In the genomic region with DNA sequence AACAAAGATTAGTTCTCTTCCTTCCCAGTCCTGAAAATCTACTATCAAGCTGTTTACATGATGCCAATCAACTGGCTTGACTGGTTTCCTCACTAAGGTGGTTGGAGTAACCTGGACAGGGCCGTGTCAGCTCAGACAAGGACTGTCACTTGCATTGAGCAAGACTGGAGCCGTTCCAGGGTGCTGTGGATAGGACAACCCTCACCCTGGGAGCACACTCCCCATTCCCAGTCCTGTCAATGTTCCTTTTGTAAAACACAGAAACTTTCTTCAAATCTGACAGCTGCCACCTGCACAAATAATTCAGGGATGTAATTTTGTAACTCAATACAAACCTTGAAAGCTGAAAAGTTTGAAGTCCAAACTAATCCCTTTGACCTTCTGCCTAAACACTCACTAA, we compare ENCODE assay signal across 18 cellular contexts. TPM values are rescaled to one million over a fixed set of nuclear protein-coding genes. Genes with fewer than 3 reads are reported as not detected.
DNase-seq lines count a peak whose midpoint lies in the region; ATAC-seq and TF ChIP-seq lines count a peak whose summit lies in the region.
"Had no signal": no experiment of that assay in that cellular context is flagged by ENCODE, and none has a peak within 500 bp of the region (broad histone marks: within the 10 kb centered on the region; RNA-seq: fewer than 3 reads in every experiment).

No MANE protein-coding gene starts in this region.

- no peak for TF ChIP-seq EP300 in suprapubic skin (IDR thresholded peaks at IDR 0.05)

- H3K36me3 ChIP-seq in left lung, result no peaks in the 10 kb centered on the region
- no peaks in the 10 kb centered on the region for H3K36me3 ChIP-seq in suprapubic skin
- H3K36me3 ChIP-seq in osteoblast (ENCODE audit: insufficient read depth, low read length), result no peaks in the 10 kb centered on the region
- H3K36me3 ChIP-seq: SJSA1 had no signal

- intact Hi-C loops in left lung (cut with DNase I), result no loop called here

- DNase-seq in DMS 273 (lab: John Stamatoyannopoulos, UW; ENCODE audit: unreplicated experiment) (peak; percentile 8), DMS 273 treated with DMSO at 0.1 percent for 48 hours (lab: John Stamatoyannopoulos, UW) (no peak), left lung (peak in 1 of 2 donors; percentile 43), suprapubic skin (ENCODE audit: low spot score in 2 of 2) (peak; percentile 78 to 85), osteoblast (ENCODE audit: insufficient read length, low spot score, missing footprints) (no peak), T-helper 9 cell (no peak), NOMO-1 treated with dmso at 0.1 percent for 144 hours (lab: John Stamatoyannopoulos, UW; ENCODE audit: unreplicated experiment) (no peak)
- DNase-seq: activated CD8-positive, alpha-beta memory T cell treated with anti-CD3 and anti-CD28 coated beads for 24 hours; activated gamma-delta T cell; CD4-positive, alpha-beta memory T cell; naive B cell; NCI-H1930; retina; stimulated activated naive CD4-positive, alpha-beta T cell had no signal

- H3K9me3 ChIP-seq in left lung (no peaks in the 10 kb centered on the region), suprapubic skin (no peaks in the 10 kb centered on the region), osteoblast (ENCODE audit: low read depth, low read length) (no peaks in the 10 kb centered on the region)
- H3K9me3 ChIP-seq: SJSA1 had no signal

- H3K4me1 ChIP-seq in left lung, result peaks cover 5 to 31% of the 10 kb centered on the region in 2 donors
- H3K4me1 ChIP-seq in suprapubic skin, result peaks cover 67% of the 10 kb centered on the region
- peaks cover 11% of the 10 kb centered on the region for H3K4me1 ChIP-seq in osteoblast (ENCODE audit: insufficient read depth, low read length)

- peaks cover 57% of the 10 kb centered on the region for H4K20me1 ChIP-seq in osteoblast (ENCODE audit: insufficient read depth, low read length)

- ATAC-seq in left lung, result peak; percentile 77

- H3K79me2 ChIP-seq in osteoblast (ENCODE audit: insufficient read depth, low read length), result peaks cover 99% of the 10 kb centered on the region

- TF ChIP-seq POLR2A in suprapubic skin (IDR thresholded peaks at IDR 0.05), result no peak

- H3K27me3 ChIP-seq in left lung (no peaks in the 10 kb centered on the region), suprapubic skin (no peaks in the 10 kb centered on the region), osteoblast (ENCODE audit: insufficient read depth, low read length) (no peaks in the 10 kb centered on the region)
- H3K27me3 ChIP-seq: SJSA1 had no signal

- no peak overlapping the region for H2AFZ ChIP-seq in osteoblast (ENCODE audit: low read length)

- no peak for TF ChIP-seq CTCF in left lung (IDR thresholded peaks at IDR 0.05)
- no peak for TF ChIP-seq CTCF in suprapubic skin (IDR thresholded peaks at IDR 0.05)
- no peak for TF ChIP-seq CTCF in osteoblast (IDR thresholded peaks at IDR 0.05; ENCODE audit: extremely low read depth, low read depth, low read length)

- no peak overlapping the region for H3K4me3 ChIP-seq in left lung
- no peak overlapping the region for H3K4me3 ChIP-seq in suprapubic skin
- no peak overlapping the region for H3K4me3 ChIP-seq in osteoblast (ENCODE audit: insufficient read depth, low read length)
- H3K4me3 ChIP-seq: SJSA1 had no signal

- no peak overlapping the region for H3K4me2 ChIP-seq in osteoblast (ENCODE audit: insufficient read depth, low read length)

- WGBS in suprapubic skin, result 12% methylated on average over 2 of the region's 2 CpGs

- H3K27ac ChIP-seq in cingulate gyrus (ENCODE audit: low read depth, low read length), result peak overlapping the region; percentile 11
- H3K27ac ChIP-seq in left lung, result no peak overlapping the region
- peak overlapping the region; percentile 31 for H3K27ac ChIP-seq in suprapubic skin
- no peak overlapping the region for H3K27ac ChIP-seq in osteoblast (ENCODE audit: low read depth, low read length)
- H3K27ac ChIP-seq: 22Rv1, HL-60, SJSA1 had no signal

RNA-seq across cellular contexts. Expression of a gene that starts 31.4 kb away (rescaled TPM):
- total RNA-seq in left lung (100 to 1,000 TPM in 1 of 2 donors, 10 to 100 TPM in 1; 44.5 to 112 TPM), suprapubic skin (10 to 100 TPM; 29.0 to 80.0 (median 39.4) TPM), osteoblast (243 and 286 TPM in 2 replicates)

Comparison
In these comparisons a context has a peak if more than half of its experiments do, and no peak if none do; other contexts are left out.
1. DNase-seq: peak in DMS 273 (single experiment) and suprapubic skin (2 of 2); none in DMS 273 treated with DMSO at 0.1 percent for 48 hours (single experiment), osteoblast (single experiment), T-helper 9 cell (single experiment) and NOMO-1 treated with dmso at 0.1 percent for 144 hours (single experiment).
2. H3K27ac ChIP-seq: peak in cingulate gyrus (single experiment) and suprapubic skin (single experiment); none in left lung (0 of 2) and osteoblast (single experiment).